1 cellular context compared by ENCODE assay signal in the genomic region with DNA sequence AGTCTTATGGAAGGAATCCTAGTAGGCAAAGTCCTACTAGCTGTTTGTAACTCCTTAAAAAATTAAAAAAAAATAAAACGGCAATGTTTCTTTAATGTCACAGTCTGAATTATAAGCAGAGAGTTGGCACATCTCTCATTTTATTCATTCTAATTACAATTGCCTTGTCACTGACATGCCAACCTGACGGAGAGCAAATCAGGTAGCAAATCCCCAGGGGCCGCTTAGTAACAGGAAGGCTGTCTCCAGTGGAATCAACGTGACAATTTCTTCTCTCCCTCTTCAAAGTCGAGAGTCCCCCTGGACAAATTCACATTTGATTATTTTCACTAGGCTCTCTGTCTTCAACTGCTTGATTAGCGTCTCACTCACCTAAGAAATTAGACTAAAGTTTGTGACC.
TF ChIP-seq lines count a peak whose summit lies in the region.

No MANE protein-coding gene starts in this region.

TF ChIP-seq in SK-N-SH, 30 proteins besides CTCF, POLR2A, EP300 and RAD21 (continued from another document):
- TF ChIP-seq, protein P1, sequence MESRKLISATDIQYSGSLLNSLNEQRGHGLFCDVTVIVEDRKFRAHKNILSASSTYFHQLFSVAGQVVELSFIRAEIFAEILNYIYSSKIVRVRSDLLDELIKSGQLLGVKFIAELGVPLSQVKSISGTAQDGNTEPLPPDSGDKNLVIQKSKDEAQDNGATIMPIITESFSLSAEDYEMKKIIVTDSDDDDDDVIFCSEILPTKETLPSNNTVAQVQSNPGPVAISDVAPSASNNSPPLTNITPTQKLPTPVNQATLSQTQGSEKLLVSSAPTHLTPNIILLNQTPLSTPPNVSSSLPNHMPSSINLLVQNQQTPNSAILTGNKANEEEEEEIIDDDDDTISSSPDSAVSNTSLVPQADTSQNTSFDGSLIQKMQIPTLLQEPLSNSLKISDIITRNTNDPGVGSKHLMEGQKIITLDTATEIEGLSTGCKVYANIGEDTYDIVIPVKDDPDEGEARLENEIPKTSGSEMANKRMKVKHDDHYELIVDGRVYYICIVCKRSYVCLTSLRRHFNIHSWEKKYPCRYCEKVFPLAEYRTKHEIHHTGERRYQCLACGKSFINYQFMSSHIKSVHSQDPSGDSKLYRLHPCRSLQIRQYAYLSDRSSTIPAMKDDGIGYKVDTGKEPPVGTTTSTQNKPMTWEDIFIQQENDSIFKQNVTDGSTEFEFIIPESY (IDR thresholded peaks at IDR 0.05; ENCODE audit: borderline replicate concordance, low read depth), result no peak
- TF ChIP-seq SIN3A (IDR thresholded peaks at IDR 0.05; ENCODE audit: borderline replicate concordance, low read depth, low read length) (no peak), SMC3 (IDR thresholded peaks at IDR 0.05; ENCODE audit: low read depth, low read length) (no peak), CHD2 (IDR thresholded peaks at IDR 0.05; ENCODE audit: low read length, partially characterized antibody) (no peak), GATA2 (CRISPR knock-in tag; IDR thresholded peaks at IDR 0.05) (no peak), FOSL2 (IDR thresholded peaks at IDR 0.05; ENCODE audit: borderline replicate concordance, low read depth) (no peak), FOXJ3 (CRISPR knock-in tag; IDR thresholded peaks at IDR 0.05) (no peak), NFIC (IDR thresholded peaks at IDR 0.05; ENCODE audit: borderline replicate concordance) (no peak)
- TF ChIP-seq, protein P2, sequence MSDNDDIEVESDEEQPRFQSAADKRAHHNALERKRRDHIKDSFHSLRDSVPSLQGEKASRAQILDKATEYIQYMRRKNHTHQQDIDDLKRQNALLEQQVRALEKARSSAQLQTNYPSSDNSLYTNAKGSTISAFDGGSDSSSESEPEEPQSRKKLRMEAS (IDR thresholded peaks at IDR 0.05; ENCODE audit: low read depth), result no peak
